Comparison of ENCODE assay signal across 19 cellular contexts in genomic region chr20:51195419-51195901, GRCh38.
DNase-seq lines count a peak whose midpoint lies in the region; ATAC-seq, FAIRE-seq and TF ChIP-seq lines count a peak whose summit lies in the region.
"Had no signal": no experiment of that assay in that cellular context is flagged by ENCODE, and none has a peak within 500 bp of the region (broad histone marks: within the 10 kb centered on the region; RNA-seq: fewer than 3 reads in every experiment).

No MANE protein-coding gene starts in this region.

- no peak for TF ChIP-seq POLR2A in NB4 (IDR thresholded peaks at IDR 0.05; ENCODE audit: extremely low read depth, insufficient read length)
- no peak for TF ChIP-seq POLR2A in GM12891 (IDR thresholded peaks at IDR 0.05; ENCODE audit: low read depth, low read length)

- FAIRE-seq in bronchial epithelial cell (lab: Jason Lieb, UNC), result peak; percentile 70
- no peak for FAIRE-seq in GM12891 (lab: Jason Lieb, UNC)
- FAIRE-seq: A549, endothelial cell of umbilical vein had no signal

- H3K36me3 ChIP-seq in bronchial epithelial cell (ENCODE audit: control insufficient read depth, insufficient read depth, low read length), result no peaks in the 10 kb centered on the region
- H3K36me3 ChIP-seq: thyroid gland had no signal

- DNase-seq in activated CD4-positive, alpha-beta T cell treated with anti-CD3 and anti-CD28 coated beads for 48 hours, result peak; percentile 20
- no peak for DNase-seq in activated CD4-positive, alpha-beta T cell treated with anti-CD3 and anti-CD28 coated beads, Interleukin-2, amount 50 U/mL, for 1 hour
- DNase-seq in NB4 (ENCODE audit: low read depth), result peak; percentile 65
- DNase-seq in bronchial epithelial cell (ENCODE audit: low read depth), result peak; percentile 90
- DNase-seq in mesenteric fat pad (ENCODE audit: low spot score), result peak; percentile 16
- no peak for DNase-seq in epidermal melanocyte (ENCODE audit: insufficient read length, low spot score)
- no peak for DNase-seq in GM12891 (ENCODE audit: insufficient read length, low spot score)
- DNase-seq: activated CD8-positive, alpha-beta memory T cell treated with anti-CD3 and anti-CD28 coated beads for 24 hours; activated naive CD4-positive, alpha-beta T cell; mesenchymal stem cell; NCI-H1417 treated with DMSO at 0.1 percent for 48 hours; NCI-H510A treated with DMSO at 0.1 percent for 48 hours; RPMI8226; T-helper 9 cell; thyroid gland had no signal

- H3K4me3 ChIP-seq in NB4 (ENCODE audit: low read depth, low read length) (no peak overlapping the region), bronchial epithelial cell (ENCODE audit: low read depth, low read length) (no peak overlapping the region)
- H3K4me3 ChIP-seq: A549, smooth muscle cell, thyroid gland had no signal

- no peaks in the 10 kb centered on the region for H3K27me3 ChIP-seq in bronchial epithelial cell (ENCODE audit: control insufficient read depth, insufficient read depth, low read length)
- H3K27me3 ChIP-seq: thyroid gland had no signal

- TF ChIP-seq CTCF in NB4 (IDR thresholded peaks at IDR 0.05; ENCODE audit: low read depth, low read length) (no peak), bronchial epithelial cell (IDR thresholded peaks at IDR 0.05; ENCODE audit: insufficient read depth, low read length, severe bottlenecking) (no peak)

- no peak for ATAC-seq in GM21825 (IDR thresholded peaks at IDR 0.05; ENCODE audit: unreplicated experiment)
- ATAC-seq: A549 had no signal

TF ChIP-seq in GM12891, 5 proteins besides CTCF, POLR2A, EP300 and RAD21:
- TF ChIP-seq PAX5 (IDR thresholded peaks at IDR 0.05; ENCODE audit: insufficient read depth, low read length, severe bottlenecking) (no peak), TAF1 (IDR thresholded peaks at IDR 0.05; ENCODE audit: low read depth, low read length) (no peak), POU2F2 (IDR thresholded peaks at IDR 0.05; ENCODE audit: low read depth, low read length) (no peak), SPI1 (IDR thresholded peaks at IDR 0.05; ENCODE audit: low read depth, low read length) (no peak), POLR2AphosphoS5 (IDR thresholded peaks at IDR 0.05; ENCODE audit: low read depth, low read length) (no peak)
TF ChIP-seq in GM12891: peak in this region for 0.

Comparison
In these comparisons a context has a peak if more than half of its experiments do, and no peak if none do; other contexts are left out.
1. DNase-seq: peak in activated CD4-positive, alpha-beta T cell treated with anti-CD3 and anti-CD28 coated beads for 48 hours (single experiment), NB4 (single experiment), bronchial epithelial cell (single experiment) and mesenteric fat pad (single experiment); none in activated CD4-positive, alpha-beta T cell treated with anti-CD3 and anti-CD28 coated beads, Interleukin-2, amount 50 U/mL, for 1 hour (single experiment), epidermal melanocyte (single experiment) and GM12891 (single experiment).